In the genomic region with DNA sequence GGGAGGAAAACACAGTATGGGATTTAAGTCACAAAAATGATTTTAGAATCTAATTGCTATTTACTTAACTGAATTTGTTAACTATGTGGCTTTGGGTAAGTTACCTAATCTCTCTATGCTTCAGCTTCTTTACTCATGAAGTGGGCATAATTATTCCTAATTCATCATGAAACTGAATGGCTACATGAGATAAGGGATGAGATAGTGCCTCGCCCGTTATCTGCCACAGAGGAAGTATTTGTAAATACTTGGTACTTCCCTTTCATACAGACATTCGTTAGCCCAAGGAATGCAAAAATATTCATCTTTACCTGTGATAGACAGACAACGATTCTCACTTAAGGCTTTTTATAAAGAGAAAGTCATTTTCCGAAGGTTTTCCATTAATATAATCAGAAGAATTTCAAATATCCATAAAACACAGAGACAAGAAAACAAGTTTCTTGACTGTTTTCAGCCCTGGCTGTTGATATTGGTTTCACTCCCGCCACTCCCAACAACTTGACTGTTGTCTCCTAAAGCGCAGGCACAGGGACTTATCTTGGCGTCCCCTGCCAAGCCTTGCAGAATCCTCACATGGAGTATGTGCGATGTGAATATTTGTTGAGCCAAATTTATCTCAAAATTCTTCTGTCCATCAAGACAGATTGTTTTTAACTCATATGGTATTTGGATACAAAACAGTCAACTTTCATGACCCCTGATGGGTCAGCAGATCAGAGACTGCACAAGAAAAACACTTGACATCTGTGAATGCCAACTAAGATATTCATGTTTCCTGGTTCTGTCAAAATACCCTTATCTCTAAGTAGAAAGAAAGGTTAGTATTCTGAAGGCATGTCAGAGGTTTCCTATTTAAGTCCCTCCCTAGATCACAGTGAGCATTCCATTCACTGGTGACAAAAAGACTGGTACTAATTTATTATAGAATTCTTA, we compare ENCODE assay signal across 1 cellular context.
TF ChIP-seq lines count a peak whose summit lies in the region.

No MANE protein-coding gene starts in this region.

TF ChIP-seq in liver, 16 proteins besides CTCF, POLR2A, EP300 and RAD21:
- TF ChIP-seq, protein P1, sequence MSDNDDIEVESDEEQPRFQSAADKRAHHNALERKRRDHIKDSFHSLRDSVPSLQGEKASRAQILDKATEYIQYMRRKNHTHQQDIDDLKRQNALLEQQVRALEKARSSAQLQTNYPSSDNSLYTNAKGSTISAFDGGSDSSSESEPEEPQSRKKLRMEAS (IDR thresholded peaks at IDR 0.05), result no peak
- TF ChIP-seq EGR1 (IDR thresholded peaks at IDR 0.05; ENCODE audit: low read depth in 2 of 2), result no peak
- TF ChIP-seq NR2F2 (IDR thresholded peaks at IDR 0.05), result peak; percentile 29
